In the genomic region with DNA sequence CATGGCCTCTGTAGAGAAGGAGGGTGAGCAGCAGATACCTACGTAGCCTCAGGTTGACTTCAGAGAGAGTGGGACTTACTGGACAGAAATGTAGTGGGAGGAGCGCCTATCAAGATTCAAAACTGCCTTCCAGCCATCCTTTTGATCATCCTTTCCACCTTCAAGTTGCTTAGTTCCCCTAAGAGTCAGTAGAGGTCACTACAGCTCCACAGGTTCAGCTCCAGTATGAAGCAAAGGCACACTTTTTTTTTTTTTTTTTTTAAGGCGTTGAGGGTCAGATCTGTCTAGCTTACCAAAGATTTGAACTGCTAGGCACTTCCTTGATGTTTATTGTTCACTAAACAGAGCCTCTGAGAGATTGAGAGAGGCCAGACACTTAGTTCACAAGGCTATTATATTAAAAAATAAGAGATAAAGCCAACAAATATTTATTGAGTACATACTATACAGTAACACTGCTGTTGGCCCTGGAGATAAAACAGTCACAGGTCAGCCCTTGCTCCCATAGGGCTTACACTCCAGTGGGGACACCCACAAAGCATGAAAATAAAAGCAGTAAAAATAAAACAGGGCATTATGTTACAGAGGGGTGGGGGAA, we compare ENCODE assay signal across 8 cellular contexts. TPM values are rescaled to one million over a fixed set of nuclear protein-coding genes. Genes with fewer than 3 reads are reported as not detected.
A peak's percentile ranks its signal among the peaks of the same experiment; 100 is the strongest.
DNase-seq lines count a peak whose midpoint lies in the region; ATAC-seq and TF ChIP-seq lines count a peak whose summit lies in the region.

No MANE protein-coding gene starts in this region.

- dilution Hi-C loops in mammary epithelial cell (cut with HindIII; ENCODE audit: low sequenced_read_pairs): no loop called here

- H4K20me1 ChIP-seq in Karpas-422 (ENCODE audit: insufficient read depth, low read depth, low read length): no peaks in the 10 kb centered on the region; the same call in 1 of the 2 replicates
- no peaks in the 10 kb centered on the region for H4K20me1 ChIP-seq in mammary epithelial cell (ENCODE audit: insufficient read depth, low read length)

- H3K79me2 ChIP-seq in Karpas-422 (ENCODE audit: low read length) (no peaks in the 10 kb centered on the region), mammary epithelial cell (ENCODE audit: insufficient read depth, low read length) (no peaks in the 10 kb centered on the region)

- H3K4me1 ChIP-seq in Karpas-422 (ENCODE audit: low read length): peaks cover 67% of the 10 kb centered on the region
- peaks cover 28% of the 10 kb centered on the region for H3K4me1 ChIP-seq in mammary epithelial cell (ENCODE audit: insufficient read depth, low read length)
- H3K4me1 ChIP-seq in thoracic aorta (ENCODE audit: control insufficient read depth in 1 of 2, low read depth in 2 of 2): peaks cover 6 to 19% of the 10 kb centered on the region in 2 donors

- TF ChIP-seq CTCF in mammary epithelial cell (conservative IDR thresholded peaks at IDR 0.05 in 1 of 2, IDR thresholded peaks at IDR 0.05 in 1 of 2; ENCODE audit: extremely low read depth in 1 of 2, insufficient read depth in 1 of 2, low read depth in 1 of 2, low read length in 2 of 2) (peak; percentile 83 to 84), thoracic aorta (IDR thresholded peaks at IDR 0.05) (peak; percentile 58)

- BruUV-seq in mammary epithelial cell (replicated peaks; lab: Mats Ljungman, UMichigan): no TSS peak

- peak; percentile 58 for DNase-seq in NCI-H510A treated with DMSO at 0.1 percent for 48 hours (lab: John Stamatoyannopoulos, UW)
- DNase-seq in NCI-H510A (lab: John Stamatoyannopoulos, UW): no peak
- peak; percentile 94 for DNase-seq in Karpas-422
- DNase-seq in SHP77 treated with DMSO at 0.1 percent for 48 hours (lab: John Stamatoyannopoulos, UW): peak; percentile 46
- peak; percentile 68 for DNase-seq in mammary epithelial cell
- DNase-seq in kidney tubule cell (ENCODE audit: low spot score): peak; percentile 80
- no peak for DNase-seq in thoracic aorta (ENCODE audit: low spot score)

- H3K9me3 ChIP-seq in Karpas-422 (ENCODE audit: low read length) (no peaks in the 10 kb centered on the region), mammary epithelial cell (replicated peaks; ENCODE audit: insufficient read depth, low read length) (no peaks in the 10 kb centered on the region), thoracic aorta (no peaks in the 10 kb centered on the region)

- no peak overlapping the region for H3K4me3 ChIP-seq in Karpas-422 (ENCODE audit: low read length)
- H3K4me3 ChIP-seq in mammary epithelial cell (replicated peaks in 1 of 3; ENCODE audit: insufficient read depth in 1 of 3, low read depth in 2 of 3, low read length in 3 of 3): no peak overlapping the region
- no peak overlapping the region for H3K4me3 ChIP-seq in thoracic aorta

- H3K36me3 ChIP-seq in Karpas-422 (ENCODE audit: insufficient read depth, low read length): peaks cover 27% of the 10 kb centered on the region; the same call in 1 of the 2 replicates
- H3K36me3 ChIP-seq in mammary epithelial cell (ENCODE audit: insufficient read depth, low read length): no peaks in the 10 kb centered on the region
- peaks cover 28% of the 10 kb centered on the region for H3K36me3 ChIP-seq in thoracic aorta

- H3K27ac ChIP-seq in Karpas-422 (ENCODE audit: low read length) (peak overlapping the region; percentile 76), mammary epithelial cell (ENCODE audit: insufficient read depth, low read depth, low read length) (no peak overlapping the region), thoracic aorta (no peak overlapping the region)

- H3K9me2 ChIP-seq in Karpas-422 (replicated peaks; ENCODE audit: insufficient read depth, low read length): no peaks in the 10 kb centered on the region

- WGBS in mammary epithelial cell (ENCODE audit: low coverage, missing lambda C conversion rate): 19% methylated on average over 3 of the region's 3 CpGs

- in situ Hi-C loops in mammary epithelial cell (cut with MboI; ENCODE audit: low sequenced_read_pairs in 2 of 2): loop anchor here (5.0 kb wide), 2 partner anchors 74 to 129 kb away; no protein-coding TSS in a partner anchor

- peak overlapping the region; percentile 38 for H3K9ac ChIP-seq in Karpas-422 (ENCODE audit: low read length)
- H3K9ac ChIP-seq in mammary epithelial cell (ENCODE audit: insufficient read depth, low read length): no peak overlapping the region

- H3K27me3 ChIP-seq in Karpas-422 (ENCODE audit: low read length) (no peaks in the 10 kb centered on the region), mammary epithelial cell (ENCODE audit: insufficient read depth, low read length) (no peaks in the 10 kb centered on the region), thoracic aorta (replicated peaks; ENCODE audit: insufficient read depth) (no peaks in the 10 kb centered on the region)

- H3K4me2 ChIP-seq in Karpas-422 (ENCODE audit: low read depth, low read length, poor library complexity, severe bottlenecking) (peak overlapping the region; percentile 39), mammary epithelial cell (ENCODE audit: insufficient read depth, low read depth, low read length) (no peak overlapping the region)

- CTCF ChIA-PET in mammary epithelial cell (lab: Charles Lee; ENCODE audit: low non-redundant PET): interaction anchor here (0.6 to 1.7 kb wide), 7 partner anchors 49 to 335 kb away, joined by 4 to 11 read pairs (median 6); a partner anchor contains a TSS

- intact Hi-C loops in mammary epithelial cell (cut with micrococcal nuclease): loop anchor here (1.0 to 5.0 kb wide), 8 partner anchors 51 to 171 kb away; a partner anchor contains a TSS

- ATAC-seq in thoracic aorta (ENCODE audit: insufficient number of reproducible peaks, low FRiP score, low read depth): no peak
- no peak for ATAC-seq in GM21423 (IDR thresholded peaks at IDR 0.05; ENCODE audit: unreplicated experiment)

- H2AFZ ChIP-seq in Karpas-422 (ENCODE audit: low read length): no peak overlapping the region
- no peak overlapping the region for H2AFZ ChIP-seq in mammary epithelial cell (ENCODE audit: low read depth, low read length)

RNA-seq across cellular contexts. Expression of a gene that starts 3.1 kb away (rescaled TPM):
- total RNA-seq in Karpas-422 (2014; rRNA removed; shearing (Covaris generic); ENCODE audit: low replicate concordance): 2.1 and 3.5 TPM in 2 replicates
- total RNA-seq in mammary epithelial cell (1 to 10 TPM; 5.2 to 6.4 TPM), thoracic aorta (1 to 10 TPM; 3.3 to 5.4 TPM)
- polyA plus RNA-seq in mammary epithelial cell: 5.3 TPM
- polyA minus RNA-seq in mammary epithelial cell: 4.2 TPM

RNA-seq across cellular contexts. Expression of a gene that starts 16.6 kb away (rescaled TPM):
- total RNA-seq in Karpas-422 (2014; rRNA removed; shearing (Covaris generic); ENCODE audit: low replicate concordance): 5.6 and 10.0 TPM in 2 replicates
- total RNA-seq in mammary epithelial cell (1 to 10 TPM in 1 of 2 donors, under 1 TPM in 1; 0.33 to 1.7 TPM), thoracic aorta (not detected)
- 0.52 TPM for polyA plus RNA-seq in mammary epithelial cell
- not detected for polyA minus RNA-seq in mammary epithelial cell

RNA-seq across cellular contexts. Expression of a gene that starts 18.7 kb away (rescaled TPM):
- 54.4 and 60.8 TPM in 2 replicates for total RNA-seq in Karpas-422 (2014; rRNA removed; shearing (Covaris generic); ENCODE audit: low replicate concordance)
- 100 to 1,000 TPM in 1 of 2 donors, 10 to 100 TPM in 1; 43.3 to 174 TPM for total RNA-seq in mammary epithelial cell
- 339 TPM for polyA plus RNA-seq in mammary epithelial cell
- 323 TPM for polyA minus RNA-seq in mammary epithelial cell
- 10 to 100 TPM; 14.6 to 36.1 TPM for total RNA-seq in thoracic aorta

RNA-seq across cellular contexts. Expression of a gene that starts 19.0 kb away (rescaled TPM):
- 14.6 and 28.5 TPM in 2 replicates for total RNA-seq in Karpas-422 (2014; rRNA removed; shearing (Covaris generic); ENCODE audit: low replicate concordance)
- total RNA-seq in mammary epithelial cell (10 to 100 TPM; 20.3 to 38.4 TPM), thoracic aorta (10 to 100 TPM; 11.2 to 42.9 TPM)
- polyA plus RNA-seq in mammary epithelial cell: 19.3 TPM
- polyA minus RNA-seq in mammary epithelial cell: 82.2 TPM

RNA-seq across cellular contexts. Expression of a gene that starts 24.4 kb away (rescaled TPM):
- 191 and 346 TPM in 2 replicates for total RNA-seq in Karpas-422 (2014; rRNA removed; shearing (Covaris generic); ENCODE audit: low replicate concordance)
- total RNA-seq in mammary epithelial cell: 10 to 100 TPM; 28.8 to 87.5 TPM
- polyA plus RNA-seq in mammary epithelial cell: 22.0 TPM
- 76.1 TPM for polyA minus RNA-seq in mammary epithelial cell
- total RNA-seq in thoracic aorta: 100 to 1,000 TPM in 1 of 2 donors, 10 to 100 TPM in 1; 80.6 to 171 TPM

Comparison
In these comparisons a context has a peak if more than half of its experiments do, and no peak if none do; other contexts are left out.
1. DNase-seq: peak in NCI-H510A treated with DMSO at 0.1 percent for 48 hours (single experiment), Karpas-422 (single experiment), SHP77 treated with DMSO at 0.1 percent for 48 hours (single experiment), mammary epithelial cell (single experiment) and kidney tubule cell (single experiment); none in NCI-H510A (single experiment) and thoracic aorta (single experiment).